Comparison of ENCODE assay signal across 8 cellular contexts in genomic region chr7:117993377-117994003, GRCh38.
DNase-seq lines count a peak whose midpoint lies in the region; ATAC-seq and TF ChIP-seq lines count a peak whose summit lies in the region.

No MANE protein-coding gene starts in this region.

- peaks cover 4% of the 10 kb centered on the region for H3K27me3 Mint-ChIP-seq in activated T-cell treated with anti-CD3 and anti-CD28 coated beads, Interleukin-2, amount 50 U/mL, for 24 hours
- H3K27me3 Mint-ChIP-seq in immature natural killer cell (ENCODE audit: low read depth in 3 of 3), result no peaks in the 10 kb centered on the region

- H3K36me3 ChIP-seq in thyroid gland, result no peaks in the 10 kb centered on the region

- DNase-seq in activated T-cell treated with anti-CD3 and anti-CD28 coated beads, Interleukin-2, amount 50 U/mL, for 48 hours, result peak; percentile 15 to 21
- no peak for DNase-seq in activated T-cell treated with anti-CD3 and anti-CD28 coated beads, Interleukin-2, amount 50 U/mL, for 24 hours
- DNase-seq in HT-29 (ENCODE audit: low spot score), result peak; percentile 81
- peak; percentile 41 for DNase-seq in SKM-1 (lab: John Stamatoyannopoulos, UW; ENCODE audit: unreplicated experiment)
- peak; percentile 44 for DNase-seq in germinal center (ENCODE audit: low spot score)
- peak; percentile 46 to 47 for DNase-seq in thyroid gland
- no peak for DNase-seq in immature natural killer cell

- no peak overlapping the region for H3K27ac ChIP-seq in thyroid gland

- peak; percentile 26 to 62 (median 44) for TF ChIP-seq CTCF in thyroid gland (IDR thresholded peaks at IDR 0.05)

- TF ChIP-seq POLR2A in thyroid gland (IDR thresholded peaks at IDR 0.05), result no peak

- no peaks in the 10 kb centered on the region for H3K4me1 Mint-ChIP-seq in activated T-cell treated with anti-CD3 and anti-CD28 coated beads, Interleukin-2, amount 50 U/mL, for 24 hours (ENCODE audit: low read depth)
- H3K4me1 Mint-ChIP-seq in immature natural killer cell, result no peaks in the 10 kb centered on the region

- H3K9me3 ChIP-seq in thyroid gland, result no peaks in the 10 kb centered on the region

- no peak overlapping the region for H3K4me3 ChIP-seq in thyroid gland (replicated peaks in 1 of 3)

- peaks cover 4% of the 10 kb centered on the region for H3K9me3 Mint-ChIP-seq in activated T-cell treated with anti-CD3 and anti-CD28 coated beads, Interleukin-2, amount 50 U/mL, for 24 hours
- peaks cover 0 to 14% (median 0%) of the 10 kb centered on the region in 6 donors for H3K9me3 Mint-ChIP-seq in immature natural killer cell

- H3K4me1 ChIP-seq in thyroid gland, result no peaks in the 10 kb centered on the region

- intact Hi-C loops in thyroid gland (cut with DNase I), result no loop called here

- no peak overlapping the region for H3K4me3 Mint-ChIP-seq in activated T-cell treated with anti-CD3 and anti-CD28 coated beads, Interleukin-2, amount 50 U/mL, for 24 hours
- no peak overlapping the region for H3K4me3 Mint-ChIP-seq in immature natural killer cell

- ATAC-seq in GM21576 (IDR thresholded peaks at IDR 0.05; ENCODE audit: unreplicated experiment), result peak; percentile 98

- H3K27ac Mint-ChIP-seq in activated T-cell treated with anti-CD3 and anti-CD28 coated beads, Interleukin-2, amount 50 U/mL, for 24 hours, result no peak overlapping the region
- H3K27ac Mint-ChIP-seq in immature natural killer cell, result no peak overlapping the region

- H3K27me3 ChIP-seq in thyroid gland, result no peaks in the 10 kb centered on the region

- no peaks in the 10 kb centered on the region for H3K36me3 Mint-ChIP-seq in activated T-cell treated with anti-CD3 and anti-CD28 coated beads, Interleukin-2, amount 50 U/mL, for 24 hours (ENCODE audit: low read depth)
- no peaks in the 10 kb centered on the region for H3K36me3 Mint-ChIP-seq in immature natural killer cell

Comparison
In these comparisons a context has a peak if more than half of its experiments do, and no peak if none do; other contexts are left out.
1. DNase-seq: peak in activated T-cell treated with anti-CD3 and anti-CD28 coated beads, Interleukin-2, amount 50 U/mL, for 48 hours (2 of 2), HT-29 (single experiment), SKM-1 (single experiment), germinal center (single experiment) and thyroid gland (2 of 2); none in activated T-cell treated with anti-CD3 and anti-CD28 coated beads, Interleukin-2, amount 50 U/mL, for 24 hours (single experiment) and immature natural killer cell (0 of 3).